17 cellular contexts compared by ENCODE assay signal in genomic region chr6:81806793-81807565, GRCh38. TPM values are rescaled to one million over a fixed set of nuclear protein-coding genes. Genes with fewer than 3 reads are reported as not detected.
DNase-seq lines count a peak whose midpoint lies in the region; ATAC-seq and TF ChIP-seq lines count a peak whose summit lies in the region.
"Had no signal": no experiment of that assay in that cellular context is flagged by ENCODE, and none has a peak within 500 bp of the region (broad histone marks: within the 10 kb centered on the region; RNA-seq: fewer than 3 reads in every experiment).

No MANE protein-coding gene starts in this region.

- H3K4me1 ChIP-seq in PC-9 (replicated peaks; ENCODE audit: insufficient read depth) (peaks cover 11% of the 10 kb centered on the region), adrenal gland (replicated peaks in 1 of 2) (peaks cover 0 to 15% of the 10 kb centered on the region in 2 donors)
- H3K4me1 ChIP-seq: psoas muscle had no signal

- H3K4me3 ChIP-seq in PC-9 (no peak overlapping the region), kidney epithelial cell (ENCODE audit: low read depth, low read length) (no peak overlapping the region), adrenal gland (no peak overlapping the region)
- H3K4me3 ChIP-seq: psoas muscle had no signal

- intact Hi-C loops in PC-9 (cut with micrococcal nuclease; ENCODE audit: unreplicated experiment), result no loop called here
- intact Hi-C loops in adrenal gland (cut with DNase I), result no loop called here

- H3K9me3 ChIP-seq in PC-9 (ENCODE audit: insufficient read depth, low read depth) (no peaks in the 10 kb centered on the region), adrenal gland (replicated peaks in 1 of 3) (no peaks in the 10 kb centered on the region)
- H3K9me3 ChIP-seq: psoas muscle had no signal

- H3K27ac ChIP-seq in PC-9 (no peak overlapping the region), adrenal gland (no peak overlapping the region)
- H3K27ac ChIP-seq: psoas muscle had no signal

- POLR2A ChIA-PET in PC-9 (lab: Charles Lee; ENCODE audit: unreplicated experiment), result interaction anchor here (0.7 kb wide), 1 partner anchor 323 kb away, joined by 3 read pairs; no protein-coding TSS in a partner anchor

- H3K9me2 ChIP-seq in PC-9 (ENCODE audit: insufficient read depth), result no peaks in the 10 kb centered on the region

- 91 to 95% (median 94%) methylated on average over 8 of the region's 8 CpGs for WGBS in adrenal gland, 4 donors

- no peak for ATAC-seq in HG03521 (IDR thresholded peaks at IDR 0.05; ENCODE audit: unreplicated experiment)
- ATAC-seq: psoas muscle had no signal

- H3K27me3 ChIP-seq in PC-9 (ENCODE audit: insufficient read depth, low read depth) (no peaks in the 10 kb centered on the region), kidney epithelial cell (ENCODE audit: control insufficient read depth, insufficient read depth, low read length) (no peaks in the 10 kb centered on the region), adrenal gland (no peaks in the 10 kb centered on the region)

- CTCF ChIA-PET in PC-9 (lab: Charles Lee), result no interaction called here

- TF ChIP-seq CTCF in PC-9 (conservative IDR thresholded peaks at IDR 0.05) (no peak), kidney epithelial cell (IDR thresholded peaks at IDR 0.05; ENCODE audit: insufficient read depth, low read length, poor library complexity, severe bottlenecking) (no peak), adrenal gland (IDR thresholded peaks at IDR 0.05) (no peak)

- H4K20me1 ChIP-seq in PC-9 (ENCODE audit: insufficient read depth), result no peaks in the 10 kb centered on the region

- H3F3A ChIP-seq in PC-9 (ENCODE audit: insufficient read depth, low read depth), result no peaks in the 10 kb centered on the region

- 0 out of 2 replicates have a peak overlapping the region, but pooled peaks have one; percentile 28 for H2AFZ ChIP-seq in PC-9

- no peaks in the 10 kb centered on the region for H3K36me3 ChIP-seq in PC-9 (ENCODE audit: low read depth)
- H3K36me3 ChIP-seq in kidney epithelial cell (ENCODE audit: control insufficient read depth, insufficient read depth, low read length), result no peaks in the 10 kb centered on the region
- no peaks in the 10 kb centered on the region for H3K36me3 ChIP-seq in adrenal gland (replicated peaks in 1 of 2)

- peak overlapping the region; percentile 25 for H3K4me2 ChIP-seq in PC-9

- peak; percentile 97 for DNase-seq in DMS153 (lab: John Stamatoyannopoulos, UW)
- peak; percentile 12 for DNase-seq in NCI-H1092 (lab: John Stamatoyannopoulos, UW)
- peak; percentile 25 to 79 for DNase-seq in PC-9
- DNase-seq in kidney epithelial cell (ENCODE audit: low read depth), result peak; percentile 2
- no peak for DNase-seq in UCSD-AML1 (lab: John Stamatoyannopoulos, UW; ENCODE audit: unreplicated experiment)
- no peak for DNase-seq in NOMO-1 treated with DMSO at 0.1 percent for 48 hours (lab: John Stamatoyannopoulos, UW; ENCODE audit: unreplicated experiment)
- DNase-seq in adrenal gland, result no peak
- DNase-seq: activated CD4-positive, alpha-beta T cell treated with anti-CD3 and anti-CD28 coated beads, Interleukin-2, amount 10 ng/mL, durations not matched to agents 24 days and 14 days; activated effector memory CD4-positive, alpha-beta T cell treated with anti-CD3 and anti-CD28 coated beads, Interleukin-2, amount 50 U/mL, for 16 hours; amygdala; CD8-positive, alpha-beta memory T cell; effector CD4-positive, alpha-beta T cell; mesendoderm; NCI-H1105 treated with DMSO at 0.1 percent for 48 hours; nephron progenitor cell; psoas muscle had no signal

- no peaks in the 10 kb centered on the region for H3K79me2 ChIP-seq in PC-9 (ENCODE audit: low read depth)

- BruUV-seq in PC-9 (replicated peaks; lab: Mats Ljungman, UMichigan), result no TSS peak

- no peak for TF ChIP-seq POLR2A in adrenal gland (IDR thresholded peaks at IDR 0.05)

RNA-seq across cellular contexts. Expression of gene TENT5A, which starts 54.5 kb away (rescaled TPM):
- total RNA-seq in PC-9 (2021) (2.0 and 2.2 TPM in 2 replicates), kidney epithelial cell (4.3 and 4.6 TPM in 2 replicates), adrenal gland (10 to 100 TPM in 6 of 8 donors, 1 to 10 TPM in 2; 4.4 to 24.6 (median 17.8) TPM)
- polyA plus RNA-seq in adrenal gland, result 10 to 100 TPM; 11.3 to 18.1 (median 11.5) TPM

Comparison
In these comparisons a context has a peak if more than half of its experiments do, and no peak if none do; other contexts are left out.
1. DNase-seq: peak in DMS153 (single experiment), NCI-H1092 (single experiment), PC-9 (2 of 2) and kidney epithelial cell (single experiment); none in UCSD-AML1 (single experiment), NOMO-1 treated with DMSO at 0.1 percent for 48 hours (single experiment) and adrenal gland (0 of 7).